In genomic region chr10:112385143-112385695, GRCh38 we compare ENCODE assay signal across 19 cellular contexts. TPM values are rescaled to one million over a fixed set of nuclear protein-coding genes. Genes with fewer than 3 reads are reported as not detected.
A peak's percentile ranks its signal among the peaks of the same experiment; 100 is the strongest.
DNase-seq lines count a peak whose midpoint lies in the region; ATAC-seq and TF ChIP-seq lines count a peak whose summit lies in the region.
"Had no signal": no experiment of that assay in that cellular context is flagged by ENCODE, and none has a peak within 500 bp of the region (broad histone marks: within the 10 kb centered on the region; RNA-seq: fewer than 3 reads in every experiment).

No MANE protein-coding gene starts in this region.

- no TSS peak for BruUV-seq in Caco-2 (replicated peaks; lab: Mats Ljungman, UMichigan)

- POLR2A ChIA-PET in Caco-2 (lab: Charles Lee): interaction anchor here (0.6 kb wide), 1 partner anchor 12 kb away, joined by 5 read pairs; the partner anchor contains the start of gene ACSL5

- H3K27me3 Mint-ChIP-seq in Caco-2 (ENCODE audit: insufficient read depth, unreplicated experiment): no peaks in the 10 kb centered on the region
- H3K27me3 Mint-ChIP-seq in activated T-helper 17 cell treated with anti-CD3 and anti-CD28 coated beads, Interleukin-2, amount 50 U/mL, for 72 hours: no peaks in the 10 kb centered on the region
- H3K27me3 Mint-ChIP-seq: B cell had no signal

- CTCF ChIA-PET in Caco-2 (lab: Charles Lee): interaction anchor here (1.0 kb wide), 1 partner anchor 11 kb away, joined by 3 read pairs; the partner anchor contains the start of gene ACSL5

- peaks cover 62% of the 10 kb centered on the region for H3K4me1 Mint-ChIP-seq in Caco-2 (ENCODE audit: low read depth, unreplicated experiment)
- peaks cover 63% of the 10 kb centered on the region for H3K4me1 Mint-ChIP-seq in activated T-helper 17 cell treated with anti-CD3 and anti-CD28 coated beads, Interleukin-2, amount 50 U/mL, for 72 hours
- H3K4me1 Mint-ChIP-seq in stimulated activated effector memory CD8-positive, alpha-beta T cell treated with anti-CD3 and anti-CD28 coated beads, Interleukin-12 subunit alpha, Interleukin-12 subunit beta, amount 100 ng/mL, for 72 hours: peaks cover 91% of the 10 kb centered on the region

- H3K4me3 Mint-ChIP-seq in Caco-2 (ENCODE audit: unreplicated experiment): no peak overlapping the region
- peak overlapping the region; percentile 51 for H3K4me3 Mint-ChIP-seq in activated T-helper 17 cell treated with anti-CD3 and anti-CD28 coated beads, Interleukin-2, amount 50 U/mL, for 72 hours
- H3K4me3 Mint-ChIP-seq in stimulated activated effector memory CD8-positive, alpha-beta T cell treated with anti-CD3 and anti-CD28 coated beads, Interleukin-12 subunit alpha, Interleukin-12 subunit beta, amount 100 ng/mL, for 72 hours: no peak overlapping the region
- H3K4me3 Mint-ChIP-seq: B cell; CD8-positive, alpha-beta T cell had no signal

- no peaks in the 10 kb centered on the region for H3K9me3 ChIP-seq in Caco-2

- H3K27me3 ChIP-seq in Caco-2 (replicated peaks; ENCODE audit: control insufficient read depth, insufficient read depth, low read length): no peaks in the 10 kb centered on the region

- no peaks in the 10 kb centered on the region for H3K36me3 ChIP-seq in Caco-2 (ENCODE audit: control insufficient read depth, insufficient read depth, low read length)

- no peak for DNase-seq in Caco-2
- DNase-seq in left colon: no peak
- DNase-seq in stimulated activated effector memory CD8-positive, alpha-beta T cell treated with anti-CD3 and anti-CD28 coated beads, Interleukin-12 subunit alpha, Interleukin-12 subunit beta, amount 100 ng/mL, for 72 hours (ENCODE audit: low spot score in 2 of 2): no peak
- DNase-seq in NCI-H1436 (lab: John Stamatoyannopoulos, UW): no peak
- no peak for DNase-seq in SW 1271 (lab: John Stamatoyannopoulos, UW)
- DNase-seq: CD8-positive, alpha-beta T cell; DMS153; IMR-90; Kasumi-1; NCI-H1105 treated with DMSO at 0.1 percent for 48 hours; NCI-H1930; NCI-H2171; NCI-H446 treated with DMSO at 0.1 percent for 48 hours; NCI-H748 treated with DMSO at 0.1 percent for 48 hours; Right ventricle myocardium superior had no signal

- H3K4me1 ChIP-seq in Caco-2: peaks cover 86% of the 10 kb centered on the region

- peaks cover 8% of the 10 kb centered on the region for H3K9me3 Mint-ChIP-seq in Caco-2 (ENCODE audit: unreplicated experiment)
- H3K9me3 Mint-ChIP-seq in activated T-helper 17 cell treated with anti-CD3 and anti-CD28 coated beads, Interleukin-2, amount 50 U/mL, for 72 hours: no peaks in the 10 kb centered on the region
- no peaks in the 10 kb centered on the region for H3K9me3 Mint-ChIP-seq in stimulated activated effector memory CD8-positive, alpha-beta T cell treated with anti-CD3 and anti-CD28 coated beads, Interleukin-12 subunit alpha, Interleukin-12 subunit beta, amount 100 ng/mL, for 72 hours
- H3K9me3 Mint-ChIP-seq: CD8-positive, alpha-beta T cell had no signal

- intact Hi-C loops in Caco-2 (cut with micrococcal nuclease; ENCODE audit: unreplicated experiment) (no loop called here), left colon (cut with DNase I, micrococcal nuclease) (no loop called here)

- no peak for ATAC-seq in activated T-helper 17 cell treated with anti-CD3 and anti-CD28 coated beads, Interleukin-2, amount 50 U/mL, for 72 hours (replicated peaks)
- ATAC-seq in left colon (peak; percentile 35), HG02840 (IDR thresholded peaks at IDR 0.05; ENCODE audit: low FRiP score, unreplicated experiment) (no peak)
- ATAC-seq in stimulated activated effector memory CD8-positive, alpha-beta T cell treated with anti-CD3 and anti-CD28 coated beads, Interleukin-12 subunit alpha, Interleukin-12 subunit beta, amount 100 ng/mL, for 72 hours: no peak
- ATAC-seq: CD8-positive, alpha-beta T cell; Panc1 had no signal

- H3K27ac Mint-ChIP-seq in Caco-2 (ENCODE audit: unreplicated experiment): peak overlapping the region; percentile 90
- peak overlapping the region; percentile 80 for H3K27ac Mint-ChIP-seq in activated T-helper 17 cell treated with anti-CD3 and anti-CD28 coated beads, Interleukin-2, amount 50 U/mL, for 72 hours
- H3K27ac Mint-ChIP-seq in stimulated activated effector memory CD8-positive, alpha-beta T cell treated with anti-CD3 and anti-CD28 coated beads, Interleukin-12 subunit alpha, Interleukin-12 subunit beta, amount 100 ng/mL, for 72 hours: peak overlapping the region; percentile 81
- H3K27ac Mint-ChIP-seq: B cell; CD8-positive, alpha-beta T cell had no signal

- H3K36me3 Mint-ChIP-seq in Caco-2 (ENCODE audit: insufficient read depth, unreplicated experiment): peaks cover 22% of the 10 kb centered on the region
- H3K36me3 Mint-ChIP-seq in activated T-helper 17 cell treated with anti-CD3 and anti-CD28 coated beads, Interleukin-2, amount 50 U/mL, for 72 hours (ENCODE audit: low read depth): peaks cover 67% of the 10 kb centered on the region
- peaks cover 41% of the 10 kb centered on the region for H3K36me3 Mint-ChIP-seq in stimulated activated effector memory CD8-positive, alpha-beta T cell treated with anti-CD3 and anti-CD28 coated beads, Interleukin-12 subunit alpha, Interleukin-12 subunit beta, amount 100 ng/mL, for 72 hours

- H3K4me3 ChIP-seq in Caco-2 (ENCODE audit: low read depth, low read length): no peak overlapping the region

- TF ChIP-seq CTCF in Caco-2 (IDR thresholded peaks at IDR 0.05; ENCODE audit: insufficient read depth in 1 of 2, low read depth in 1 of 2, low read length in 1 of 2, severe bottlenecking in 1 of 2, unreplicated experiment in 1 of 2): no peak

RNA-seq across cellular contexts. Expression of gene ACSL5, which starts 11.3 kb away (rescaled TPM):
- total RNA-seq in Caco-2 (2022) (46.6 and 47.9 TPM in 2 replicates), left colon (100 to 1,000 TPM; 216 to 301 TPM)
- total RNA-seq in activated T-helper 17 cell treated with anti-CD3 and anti-CD28 coated beads, Interleukin-2, amount 50 U/mL, for 72 hours: 10 to 100 TPM; 56.6 to 71.9 TPM
